ENCODE assay signal across 3 cellular contexts in the genomic region with DNA sequence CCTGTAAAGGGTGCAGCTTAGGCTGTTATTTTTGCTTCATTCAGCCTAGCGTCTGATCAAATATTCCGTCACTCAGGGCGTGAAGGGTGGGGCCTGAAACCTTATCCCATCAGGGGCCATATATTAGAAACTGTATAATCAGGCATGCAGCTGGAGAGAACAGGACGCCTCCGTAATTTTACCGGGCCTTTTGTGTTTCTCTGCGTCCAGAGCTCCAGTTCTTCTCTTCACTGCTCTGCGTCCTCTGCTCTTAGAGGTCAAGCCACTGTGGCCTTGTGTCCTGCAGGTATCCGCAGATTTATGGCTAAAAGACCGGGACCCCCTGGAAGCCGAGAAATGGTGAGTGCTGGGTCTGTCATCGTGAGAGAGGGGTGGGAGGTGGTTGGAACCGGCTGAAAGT.
"Had no signal": no experiment of that assay in that cellular context is flagged by ENCODE, and none has a peak within 500 bp of the region (broad histone marks: within the 10 kb centered on the region; RNA-seq: fewer than 3 reads in every experiment).

A gene (plus strand): TSS at position 301 of the 400 bp plus-strand sequence. CDS start 0 bp downstream, at position 301.

- DNase-seq: H9, HCEC 1CT, IMR-90 had no signal
